Comparison of ENCODE assay signal across 14 cellular contexts in the genomic region with DNA sequence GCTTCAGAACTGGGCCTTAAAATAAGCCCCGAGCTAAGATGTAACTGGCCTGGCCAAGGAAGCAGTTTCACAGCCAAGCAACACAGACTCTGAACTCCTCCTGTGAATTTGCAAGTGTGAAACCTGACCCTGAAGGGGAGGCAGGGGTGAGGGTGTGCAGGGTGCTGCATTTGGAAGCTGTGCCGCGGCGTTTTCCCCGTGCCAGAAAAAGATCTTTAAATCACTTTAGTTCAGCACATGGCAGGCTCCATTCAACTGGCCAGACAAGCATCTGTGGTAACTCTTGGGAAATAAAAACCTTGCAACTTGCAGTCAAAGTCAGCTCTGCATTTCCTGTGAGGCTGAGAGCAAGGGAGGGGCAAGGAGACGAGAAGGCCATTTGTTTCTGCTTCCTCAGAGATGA.
DNase-seq lines count a peak whose midpoint lies in the region; ATAC-seq, FAIRE-seq and TF ChIP-seq lines count a peak whose summit lies in the region.
"Had no signal": no experiment of that assay in that cellular context is flagged by ENCODE, and none has a peak within 500 bp of the region (broad histone marks: within the 10 kb centered on the region; RNA-seq: fewer than 3 reads in every experiment).

No MANE protein-coding gene starts in this region.

- no peak overlapping the region for H2BK120ac ChIP-seq in mesenchymal stem cell (ENCODE audit: low read depth, low read length)

- H3K36me3 Mint-ChIP-seq in astrocyte (ENCODE audit: low read depth, unreplicated experiment): no peaks in the 10 kb centered on the region

- H2BK5ac ChIP-seq in mesenchymal stem cell (ENCODE audit: low read depth, low read length, poor library complexity, severe bottlenecking): no peak overlapping the region

- H3K9me3 Mint-ChIP-seq in astrocyte (ENCODE audit: unreplicated experiment): peaks cover 2% of the 10 kb centered on the region
- H3K9me3 Mint-ChIP-seq: activated T-cell treated with anti-CD3 and anti-CD28 coated beads, Interleukin-2, amount 50 U/mL, for 24 hours had no signal

- H3K36me3 ChIP-seq in astrocyte (ENCODE audit: insufficient read depth, low read length) (no peaks in the 10 kb centered on the region), mesenchymal stem cell (ENCODE audit: control insufficient read depth in 1 of 2, insufficient read depth in 2 of 2, low read depth in 1 of 2, low read length in 2 of 2) (no peaks in the 10 kb centered on the region), esophagus muscularis mucosa (no peaks in the 10 kb centered on the region)

- DNase-seq in Right ventricle myocardium superior (no peak), cardiac septum (ENCODE audit: low spot score) (no peak), astrocyte (ENCODE audit: low read depth) (peak; percentile 39), mesenchymal stem cell (peak; percentile 23), smooth muscle cell of the brain vasculature (ENCODE audit: low read depth, low spot score) (peak; percentile 21), SHP77 treated with DMSO at 0.1 percent for 48 hours (lab: John Stamatoyannopoulos, UW) (no peak), esophagus muscularis mucosa (ENCODE audit: extremely low spot score) (no peak), HK-2 (ENCODE audit: unreplicated experiment) (no peak)
- DNase-seq: ACHN; activated T-cell treated with anti-CD3 and anti-CD28 coated beads, Interleukin-2, amount 50 U/mL, for 24 hours; effector memory CD8-positive, alpha-beta T cell; NCI-H1436; stimulated activated CD8-positive, alpha-beta memory T cell treated with anti-CD3 and anti-CD28 coated beads, Interleukin-4, amount 100 ng/mL, for 48 hours had no signal

- H3K4me3 ChIP-seq in astrocyte (ENCODE audit: insufficient read depth, low read depth, low read length): no peak overlapping the region
- no peak overlapping the region for H3K4me3 ChIP-seq in mesenchymal stem cell (ENCODE audit: insufficient read depth in 1 of 2, low read depth in 1 of 2, low read length in 2 of 2)
- no peak overlapping the region for H3K4me3 ChIP-seq in esophagus muscularis mucosa

- TF ChIP-seq EP300 in esophagus muscularis mucosa (IDR thresholded peaks at IDR 0.05): no peak

- no peak overlapping the region for H3K23ac ChIP-seq in mesenchymal stem cell (ENCODE audit: low read length in 2 of 2)

- no peak for FAIRE-seq in astrocyte (lab: Jason Lieb, UNC)

- peaks cover 3% of the 10 kb centered on the region for H3K27me3 Mint-ChIP-seq in astrocyte (ENCODE audit: low read depth, unreplicated experiment)
- H3K27me3 Mint-ChIP-seq: effector memory CD8-positive, alpha-beta T cell had no signal

- no peaks in the 10 kb centered on the region for H4K20me1 ChIP-seq in astrocyte (ENCODE audit: insufficient read depth, low read length)

- no peak overlapping the region for H2BK15ac ChIP-seq in mesenchymal stem cell (ENCODE audit: low read depth, poor library complexity, severe bottlenecking)

- H3K9me3 ChIP-seq in astrocyte (ENCODE audit: insufficient read depth, low read depth, low read length): no peaks in the 10 kb centered on the region
- H3K9me3 ChIP-seq in mesenchymal stem cell (ENCODE audit: control insufficient read depth, low read length): peaks cover 5% of the 10 kb centered on the region
- no peaks in the 10 kb centered on the region for H3K9me3 ChIP-seq in esophagus muscularis mucosa

- ATAC-seq in Right ventricle myocardium superior (ENCODE audit: poor library complexity): peak; percentile 18
- ATAC-seq: activated CD4-positive, CD25-positive, alpha-beta regulatory T cell treated with anti-CD3 and anti-CD28 coated beads, Interleukin-2, amount 50 U/mL, for 24 hours; effector memory CD8-positive, alpha-beta T cell had no signal

- no peak overlapping the region for H3K4ac ChIP-seq in mesenchymal stem cell (ENCODE audit: low read depth in 1 of 2, low read length in 2 of 2)

- no peak overlapping the region for H2BK12ac ChIP-seq in mesenchymal stem cell (ENCODE audit: low read length in 2 of 2)

- H3K27ac ChIP-seq in astrocyte (ENCODE audit: low read depth, low read length): no peak overlapping the region
- no peak overlapping the region for H3K27ac ChIP-seq in mesenchymal stem cell (ENCODE audit: low read length, poor library complexity, severe bottlenecking)
- H3K27ac ChIP-seq in esophagus muscularis mucosa (replicated peaks in 1 of 4): no peak overlapping the region

- H3K79me2 ChIP-seq in astrocyte (ENCODE audit: insufficient read depth, low read length): no peaks in the 10 kb centered on the region

- H3K4me2 ChIP-seq in astrocyte (ENCODE audit: low read length) (peak overlapping the region; percentile 55), mesenchymal stem cell (ENCODE audit: low read length, poor library complexity, severe bottlenecking) (no peak overlapping the region)

- no peak overlapping the region for H2AK5ac ChIP-seq in mesenchymal stem cell (ENCODE audit: low read length, severe bottlenecking)

- no peak for TF ChIP-seq POLR2A in esophagus muscularis mucosa (IDR thresholded peaks at IDR 0.05; ENCODE audit: low read depth)

- H3K14ac ChIP-seq in mesenchymal stem cell (ENCODE audit: low read length in 2 of 2): no peak overlapping the region

- H3K9ac ChIP-seq in astrocyte (ENCODE audit: low read length) (no peak overlapping the region), mesenchymal stem cell (ENCODE audit: low read length) (no peak overlapping the region)

- no peak overlapping the region for H3K18ac ChIP-seq in mesenchymal stem cell (ENCODE audit: low read depth in 1 of 2, low read length in 2 of 2)

- 0% methylated on average over 3 of the region's 6 CpGs for WGBS in mesenchymal stem cell
- 10% methylated on average over 6 of the region's 6 CpGs for WGBS in esophagus muscularis mucosa

- H3K4me1 Mint-ChIP-seq in astrocyte (ENCODE audit: low read depth, unreplicated experiment): no peaks in the 10 kb centered on the region

- H4K8ac ChIP-seq in mesenchymal stem cell (ENCODE audit: low read length): no peak overlapping the region

- intact Hi-C loops in Right ventricle myocardium superior (cut with DNase I) (no loop called here), cardiac septum (cut with DNase I) (no loop called here), esophagus muscularis mucosa (cut with DNase I) (no loop called here)

- H4K91ac ChIP-seq in mesenchymal stem cell (ENCODE audit: low read length): no peak overlapping the region

- no peak overlapping the region for H3K27ac Mint-ChIP-seq in astrocyte (ENCODE audit: unreplicated experiment)
- H3K27ac Mint-ChIP-seq: activated T-cell treated with anti-CD3 and anti-CD28 coated beads, Interleukin-2, amount 50 U/mL, for 24 hours; effector memory CD8-positive, alpha-beta T cell had no signal

- TF ChIP-seq CTCF in astrocyte (IDR thresholded peaks at IDR 0.05; ENCODE audit: insufficient read depth, low read depth, low read length): no peak
- TF ChIP-seq CTCF in esophagus muscularis mucosa (IDR thresholded peaks at IDR 0.05): no peak

- H3K4me1 ChIP-seq in astrocyte (ENCODE audit: insufficient read depth, low read length) (peaks cover 8% of the 10 kb centered on the region), mesenchymal stem cell (ENCODE audit: control insufficient read depth, insufficient read depth, low read depth, low read length) (peaks cover 6% of the 10 kb centered on the region), esophagus muscularis mucosa (peaks cover 0 to 9% (median 6%) of the 10 kb centered on the region in 4 donors)

- no peaks in the 10 kb centered on the region for H3K79me1 ChIP-seq in mesenchymal stem cell (replicated peaks; ENCODE audit: low read length, poor library complexity, severe bottlenecking)

- no peak overlapping the region for H3K4me3 Mint-ChIP-seq in astrocyte (ENCODE audit: unreplicated experiment)
- H3K4me3 Mint-ChIP-seq: activated T-cell treated with anti-CD3 and anti-CD28 coated beads, Interleukin-2, amount 50 U/mL, for 24 hours; effector memory CD8-positive, alpha-beta T cell had no signal

- peak overlapping the region; percentile 83 for H2AFZ ChIP-seq in astrocyte (ENCODE audit: low read depth, low read length)
- no peak overlapping the region for H2AFZ ChIP-seq in mesenchymal stem cell (ENCODE audit: low read depth, low read length)

- no peaks in the 10 kb centered on the region for H3K27me3 ChIP-seq in astrocyte (ENCODE audit: insufficient read depth, low read length)
- no peaks in the 10 kb centered on the region for H3K27me3 ChIP-seq in mesenchymal stem cell (ENCODE audit: control insufficient read depth in 1 of 2, insufficient read depth in 1 of 2, low read length in 2 of 2)
- no peaks in the 10 kb centered on the region for H3K27me3 ChIP-seq in esophagus muscularis mucosa

Comparison
In these comparisons a context has a peak if more than half of its experiments do, and no peak if none do; other contexts are left out.
1. DNase-seq: peak in astrocyte (single experiment), mesenchymal stem cell (single experiment) and smooth muscle cell of the brain vasculature (single experiment); none in Right ventricle myocardium superior (single experiment), cardiac septum (single experiment), SHP77 treated with DMSO at 0.1 percent for 48 hours (single experiment), esophagus muscularis mucosa (single experiment) and HK-2 (single experiment).